24 cellular contexts compared by ENCODE assay signal in the genomic region with DNA sequence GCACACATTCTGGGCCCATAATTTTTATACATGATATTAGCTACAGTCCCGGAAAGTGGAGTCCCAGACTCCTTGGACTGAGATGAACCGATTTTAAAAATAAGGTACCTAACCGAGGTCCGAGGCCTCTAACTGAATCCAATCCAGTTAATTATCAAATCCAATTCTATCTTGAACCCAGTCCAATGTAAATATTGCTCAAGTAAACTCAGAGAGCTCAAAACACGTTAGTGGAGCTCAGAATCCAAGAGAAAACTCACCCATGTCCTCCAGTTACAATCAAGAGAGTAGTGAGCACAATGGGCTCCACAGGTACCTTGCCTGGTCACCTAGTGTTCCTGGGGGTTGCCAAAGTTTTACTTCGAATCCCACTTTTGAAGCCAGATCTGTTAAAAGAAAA. TPM values are rescaled to one million over a fixed set of nuclear protein-coding genes. Genes with fewer than 3 reads are reported as not detected.
"Had no signal": no experiment of that assay in that cellular context is flagged by ENCODE, and none has a peak within 500 bp of the region (broad histone marks: within the 10 kb centered on the region; RNA-seq: fewer than 3 reads in every experiment).

No MANE protein-coding gene starts in this region.

- H3K4me1 ChIP-seq: esophagus squamous epithelium, heart right ventricle, sigmoid colon, tibial nerve, upper lobe of left lung had no signal

- ATAC-seq: heart right ventricle; left cardiac atrium; left ventricle myocardium superior; natural killer cell; stimulated activated naive B cell treated with anti-CD40 and anti-IgM and Interleukin-4, amounts not matched to agents 10 μg/mL and 1 μg/mL and 100 μg/mL, for 72 hours had no signal

- H3K9me3 ChIP-seq: esophagus squamous epithelium, heart right ventricle, ovary, sigmoid colon, thoracic aorta, tibial nerve, upper lobe of left lung had no signal

- H3K27me3 ChIP-seq: esophagus squamous epithelium, ovary, sigmoid colon, tibial nerve, upper lobe of left lung had no signal

- H3K36me3 ChIP-seq: esophagus squamous epithelium, heart right ventricle, ovary, sigmoid colon, thoracic aorta, tibial nerve, upper lobe of left lung had no signal

- H3K4me3 ChIP-seq: coronary artery, esophagus squamous epithelium, heart right ventricle, lung, ovary, sigmoid colon, thoracic aorta, tibial nerve, upper lobe of left lung had no signal

- DNase-seq: dermis blood vessel endothelial cell; effector memory CD4-positive, alpha-beta T cell; erythroblast; esophagus squamous epithelium; foreskin melanocyte; glutamatergic neuron; heart right ventricle; hippocampal formation; left cardiac atrium; left ventricle myocardium superior; natural killer cell; occipital lobe; ovary; posterior cingulate gyrus; retina; sigmoid colon; stimulated activated naive B cell treated with anti-CD40 and anti-IgM and Interleukin-4, amounts not matched to agents 10 μg/mL and 1 μg/mL and 100 μg/mL, for 72 hours; upper lobe of left lung had no signal

RNA-seq across cellular contexts. Expression of gene DIRAS2, which starts 37.9 kb away (rescaled TPM):
- total RNA-seq: esophagus squamous epithelium, left cardiac atrium, left ventricle myocardium superior, mononuclear cell, natural killer cell, pulmonary artery endothelial cell, thoracic aorta had no signal
